Comparison of ENCODE assay signal across 22 cellular contexts in the genomic region with DNA sequence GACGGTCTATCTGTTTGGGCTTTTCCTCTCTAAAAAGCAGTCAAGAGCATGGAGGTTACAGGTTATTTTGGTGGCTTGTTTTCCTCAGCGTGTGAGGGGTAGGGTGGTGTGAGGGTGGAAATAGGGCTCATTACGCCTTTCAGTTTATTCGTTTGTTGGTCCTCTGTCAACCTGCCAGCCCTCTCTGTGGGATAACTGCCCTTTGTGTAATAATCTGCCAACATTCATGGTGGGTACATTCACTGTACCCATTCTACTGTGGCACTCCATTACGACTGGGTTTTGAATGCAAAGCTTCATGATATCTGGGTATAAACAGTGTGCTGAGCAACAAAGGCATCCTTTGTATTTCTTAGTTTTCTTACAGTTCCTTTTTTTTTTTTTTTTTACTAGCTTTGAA.
A peak's percentile ranks its signal among the peaks of the same experiment; 100 is the strongest.
DNase-seq lines count a peak whose midpoint lies in the region; FAIRE-seq and TF ChIP-seq lines count a peak whose summit lies in the region.
"Had no signal": no experiment of that assay in that cellular context is flagged by ENCODE, and none has a peak within 500 bp of the region (broad histone marks: within the 10 kb centered on the region; RNA-seq: fewer than 3 reads in every experiment).

No MANE protein-coding gene starts in this region.

- H3K9me3 ChIP-seq in iPS-20b (ENCODE audit: insufficient read depth, low read depth, low read length) (no peaks in the 10 kb centered on the region), tibial nerve (no peaks in the 10 kb centered on the region), kidney (ENCODE audit: control insufficient read depth in 1 of 2, low read length in 2 of 2) (no peaks in the 10 kb centered on the region), left ventricle myocardium inferior (replicated peaks) (no peaks in the 10 kb centered on the region)
- H3K9me3 ChIP-seq: BE2C had no signal

- no peak for TF ChIP-seq POLR2A in tibial nerve (IDR thresholded peaks at IDR 0.05)

- intact Hi-C loops in kidney (cut with DNase I): no loop called here
- intact Hi-C loops in left ventricle myocardium inferior (cut with micrococcal nuclease): no loop called here

- no peaks in the 10 kb centered on the region for H3K36me3 Mint-ChIP-seq in brain
- H3K36me3 Mint-ChIP-seq: activated CD8-positive, alpha-beta memory T cell treated with anti-CD3 and anti-CD28 coated beads, Interleukin-2, amount 10 ng/mL, durations not matched to agents 7 days and 5 days had no signal

- peak in 1 of 2 donors; percentile 75 for TF ChIP-seq EP300 in tibial nerve (IDR thresholded peaks at IDR 0.05)

- H3K9ac ChIP-seq in iPS-20b (ENCODE audit: low read depth, low read length) (peak overlapping the region; percentile 56), kidney (ENCODE audit: low read length in 2 of 2) (no peak overlapping the region)
- H3K9ac ChIP-seq: KMS-11 had no signal

- H3K9me3 Mint-ChIP-seq in brain: no peaks in the 10 kb centered on the region
- H3K9me3 Mint-ChIP-seq: nephron progenitor cell had no signal

- H3K27me3 ChIP-seq in iPS-20b (ENCODE audit: insufficient read depth, low read length) (no peaks in the 10 kb centered on the region), tibial nerve (no peaks in the 10 kb centered on the region), left ventricle myocardium inferior (ENCODE audit: low read depth) (no peaks in the 10 kb centered on the region)
- H3K27me3 ChIP-seq: BE2C had no signal

- H3K4me1 Mint-ChIP-seq in brain: peaks cover 36% of the 10 kb centered on the region
- H3K4me1 Mint-ChIP-seq: activated CD8-positive, alpha-beta memory T cell treated with anti-CD3 and anti-CD28 coated beads, Interleukin-2, amount 10 ng/mL, durations not matched to agents 7 days and 5 days had no signal

- WGBS in tibial nerve, 2 donors: 42 to 47% methylated on average over 5 of the region's 5 CpGs

- H3K4me1 ChIP-seq in iPS-20b (ENCODE audit: insufficient read depth, low read length) (peaks cover 35% of the 10 kb centered on the region), tibial nerve (no peaks in the 10 kb centered on the region), kidney (ENCODE audit: control insufficient read depth in 1 of 2, insufficient read depth in 1 of 2, low read depth in 1 of 2, low read length in 2 of 2) (no peaks in the 10 kb centered on the region), left ventricle myocardium inferior (no peaks in the 10 kb centered on the region)
- H3K4me1 ChIP-seq: BE2C had no signal

- peak; percentile 21 for DNase-seq in NCI-H2107 treated with DMSO at 0.1 percent for 48 hours (lab: John Stamatoyannopoulos, UW; ENCODE audit: unreplicated experiment)
- no peak for DNase-seq in NCI-H2107 (lab: John Stamatoyannopoulos, UW)
- DNase-seq in tibial nerve (ENCODE audit: low spot score in 2 of 2): peak in 1 of 2 donors; percentile 21
- no peak for DNase-seq in kidney
- no peak for DNase-seq in SK-N-DZ (ENCODE audit: low spot score)
- DNase-seq in left ventricle myocardium inferior: no peak
- DNase-seq: activated CD8-positive, alpha-beta memory T cell treated with anti-CD3 and anti-CD28 coated beads, Interleukin-2, amount 10 ng/mL, durations not matched to agents 7 days and 5 days; activated effector memory CD4-positive, alpha-beta T cell treated with Interleukin-2 at 50 U/mL for 16 hours; BE2C; GOT3; mesenchymal stem cell; NCI-H1105; nephron progenitor cell; retina; SHP77; stimulated activated naive CD4-positive, alpha-beta T cell had no signal

- no peaks in the 10 kb centered on the region for H3K36me3 ChIP-seq in iPS-20b (ENCODE audit: insufficient read depth, low read depth, low read length)
- H3K36me3 ChIP-seq in tibial nerve: no peaks in the 10 kb centered on the region
- no peaks in the 10 kb centered on the region for H3K36me3 ChIP-seq in kidney (ENCODE audit: control insufficient read depth in 1 of 2, insufficient read depth in 2 of 2, low read length in 2 of 2)
- H3K36me3 ChIP-seq in left ventricle myocardium inferior: no peaks in the 10 kb centered on the region
- H3K36me3 ChIP-seq: BE2C had no signal

- peaks cover 7% of the 10 kb centered on the region for H3K27me3 Mint-ChIP-seq in brain
- H3K27me3 Mint-ChIP-seq: activated CD8-positive, alpha-beta memory T cell treated with anti-CD3 and anti-CD28 coated beads, Interleukin-2, amount 10 ng/mL, durations not matched to agents 7 days and 5 days had no signal

- peak overlapping the region; percentile 7 to 75 (median 47) for H3K4me3 Mint-ChIP-seq in brain
- H3K4me3 Mint-ChIP-seq: activated CD8-positive, alpha-beta memory T cell treated with anti-CD3 and anti-CD28 coated beads, Interleukin-2, amount 10 ng/mL, durations not matched to agents 7 days and 5 days; nephron progenitor cell had no signal

- peak overlapping the region in 3 of 5 experiments; percentile 37 to 88 (median 45) for H3K27ac Mint-ChIP-seq in brain
- H3K27ac Mint-ChIP-seq: activated CD8-positive, alpha-beta memory T cell treated with anti-CD3 and anti-CD28 coated beads, Interleukin-2, amount 10 ng/mL, durations not matched to agents 7 days and 5 days had no signal

- FAIRE-seq in kidney (lab: Jason Lieb, UNC): no peak
- FAIRE-seq: keratinocyte had no signal

- TF ChIP-seq CTCF in brain (conservative IDR thresholded peaks at IDR 0.05) (no peak), tibial nerve (IDR thresholded peaks at IDR 0.05) (no peak), kidney (IDR thresholded peaks at IDR 0.05; ENCODE audit: borderline replicate concordance, extremely low read depth, insufficient read depth) (no peak), left ventricle myocardium inferior (IDR thresholded peaks at IDR 0.05; ENCODE audit: borderline replicate concordance) (no peak)

- no peak overlapping the region for H3K27ac ChIP-seq in iPS-20b (ENCODE audit: low read length)
- peak overlapping the region in 3 of 4 donors; percentile 49 to 71 (median 60) for H3K27ac ChIP-seq in tibial nerve
- no peak overlapping the region for H3K27ac ChIP-seq in kidney (ENCODE audit: low read depth in 2 of 2, low read length in 2 of 2)
- H3K27ac ChIP-seq in left ventricle myocardium inferior (replicated peaks): no peak overlapping the region
- H3K27ac ChIP-seq: 22Rv1, coronary artery, KMS-11 had no signal

- H3K4me3 ChIP-seq in iPS-20b (ENCODE audit: low read length) (peak overlapping the region; percentile 49; the same call in 1 of the 2 replicates), tibial nerve (no peak overlapping the region), kidney (ENCODE audit: low read length in 2 of 2) (no peak overlapping the region), left ventricle myocardium inferior (no peak overlapping the region)
- H3K4me3 ChIP-seq: coronary artery had no signal

Comparison
In these comparisons a context has a peak if more than half of its experiments do, and no peak if none do; other contexts are left out.
1. H3K27ac ChIP-seq: peak in tibial nerve (3 of 4); none in iPS-20b (single experiment), kidney (0 of 2) and left ventricle myocardium inferior (single experiment).